In the genomic region with DNA sequence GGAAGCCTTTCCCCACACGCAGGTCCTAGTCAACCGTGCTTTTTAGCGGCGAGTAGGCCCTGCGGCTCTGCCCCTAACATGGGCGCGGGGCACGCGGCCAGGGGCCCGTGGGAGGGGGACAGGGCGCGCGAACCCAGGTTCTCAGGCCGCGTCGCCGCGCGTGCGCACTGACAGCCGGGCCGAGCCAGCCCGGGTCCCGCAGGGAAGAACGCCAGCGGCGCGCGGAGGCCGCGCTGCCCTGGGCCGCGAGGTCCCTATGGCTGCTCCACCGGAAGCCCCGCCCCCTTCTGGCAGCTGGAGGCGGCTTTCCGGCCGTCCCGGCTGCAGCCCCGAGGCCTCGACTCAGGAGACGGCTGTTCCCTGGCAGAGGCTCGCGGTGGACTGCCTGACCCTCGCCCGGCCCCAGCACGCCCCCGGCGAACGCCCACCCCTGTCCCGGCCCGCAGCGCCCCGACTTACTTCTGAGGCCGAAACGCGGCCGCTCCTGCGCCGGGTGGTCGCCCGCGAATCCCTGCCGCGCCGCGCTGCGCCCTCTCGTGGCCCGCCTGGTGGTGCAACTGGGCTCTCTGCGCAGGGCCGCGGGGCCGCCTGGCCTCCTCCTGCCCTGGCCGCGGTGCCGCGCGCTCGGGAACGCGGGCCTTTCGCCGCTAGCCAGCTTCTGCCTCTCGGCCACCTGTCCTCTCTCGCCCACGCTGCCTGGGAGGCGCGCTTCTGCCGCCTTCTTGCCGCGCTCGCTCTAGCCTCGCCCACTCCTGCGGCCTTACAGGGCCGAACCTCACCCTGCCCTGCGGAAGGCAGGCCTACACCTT, we compare ENCODE assay signal across 8 cellular contexts. TPM values are rescaled to one million over a fixed set of nuclear protein-coding genes. Genes with fewer than 3 reads are reported as not detected.
DNase-seq lines count a peak whose midpoint lies in the region; ATAC-seq and TF ChIP-seq lines count a peak whose summit lies in the region.

No MANE protein-coding gene starts in this region.

- intact Hi-C loops in ovary (cut with DNase I) = no loop called here

- 1 to 2% (median 2%) methylated on average over 86 to 97 of the region's 97 CpGs for WGBS in ovary, 3 donors
- WGBS in thymus = 5% methylated on average over 97 of the region's 97 CpGs

- H3K9me3 Mint-ChIP-seq in activated naive CD8-positive, alpha-beta T cell (ENCODE audit: low read depth) = no peaks in the 10 kb centered on the region
- peaks cover 8% of the 10 kb centered on the region for H3K9me3 Mint-ChIP-seq in glutamatergic neuron (ENCODE audit: unreplicated experiment)

- TF ChIP-seq CTCF in GM12872 (IDR thresholded peaks at IDR 0.05; ENCODE audit: insufficient read depth, low read depth, low read length) (peak; percentile 70; the same call in 2 of the 3 replicates), glutamatergic neuron (IDR thresholded peaks at IDR 0.05; ENCODE audit: partially characterized antibody, unreplicated experiment) (peak; percentile 87), ovary (IDR thresholded peaks at IDR 0.05) (peak; percentile 97 to 99 (median 98))

- H3K9me3 ChIP-seq in ovary (no peaks in the 10 kb centered on the region), thymus (ENCODE audit: control insufficient read depth) (no peaks in the 10 kb centered on the region)

- H3K4me1 ChIP-seq in ovary (ENCODE audit: insufficient read depth) (no peaks in the 10 kb centered on the region), thymus (ENCODE audit: control insufficient read depth, insufficient read depth, low read length) (peaks cover 3% of the 10 kb centered on the region)

- no peaks in the 10 kb centered on the region for H3K27me3 ChIP-seq in ovary
- H3K27me3 ChIP-seq in thymus (ENCODE audit: control insufficient read depth, insufficient read depth) = no peaks in the 10 kb centered on the region

- peak overlapping the region; percentile 89 for H3K27ac Mint-ChIP-seq in activated naive CD8-positive, alpha-beta T cell
- H3K27ac Mint-ChIP-seq in glutamatergic neuron (ENCODE audit: unreplicated experiment) = peak overlapping the region; percentile 95

- H3K36me3 ChIP-seq in ovary = no peaks in the 10 kb centered on the region
- H3K36me3 ChIP-seq in thymus (ENCODE audit: control insufficient read depth, insufficient read depth) = no peaks in the 10 kb centered on the region

- H3K4me1 Mint-ChIP-seq in activated naive CD8-positive, alpha-beta T cell (ENCODE audit: low read depth) = peaks cover 33% of the 10 kb centered on the region
- peaks cover 10% of the 10 kb centered on the region for H3K4me1 Mint-ChIP-seq in glutamatergic neuron (ENCODE audit: low read depth, unreplicated experiment)

- H3K27me3 Mint-ChIP-seq in activated naive CD8-positive, alpha-beta T cell = no peaks in the 10 kb centered on the region
- peaks cover 11% of the 10 kb centered on the region for H3K27me3 Mint-ChIP-seq in glutamatergic neuron (ENCODE audit: unreplicated experiment)

- TF ChIP-seq POLR2A in ovary (IDR thresholded peaks at IDR 0.05) = peak; percentile 8

- peak; percentile 82 for DNase-seq in NCI-H1092 (lab: John Stamatoyannopoulos, UW)
- peak; percentile 94 for DNase-seq in glutamatergic neuron
- peak; percentile 94 to 97 (median 96) for DNase-seq in ovary

- peak overlapping the region; percentile 74 for H3K4me3 ChIP-seq in ovary
- H3K4me3 ChIP-seq in thymus (ENCODE audit: low read length) = peak overlapping the region; percentile 87

- H3K36me3 Mint-ChIP-seq in activated naive CD8-positive, alpha-beta T cell = no peaks in the 10 kb centered on the region
- H3K36me3 Mint-ChIP-seq in glutamatergic neuron (ENCODE audit: unreplicated experiment) = peaks cover 5% of the 10 kb centered on the region

- no peak for TF ChIP-seq EP300 in ovary (IDR thresholded peaks at IDR 0.05)

- H3K27ac ChIP-seq in ovary (peak overlapping the region; percentile 83 to 84), thymus (ENCODE audit: low read depth) (peak overlapping the region; percentile 86)

- peak; percentile 87 for ATAC-seq in HG02623 (IDR thresholded peaks at IDR 0.05; ENCODE audit: unreplicated experiment)
- peak; percentile 97 for ATAC-seq in SK-N-SH treated with all-trans-retinoic acid at 6 μM for 48 hours

- H3K4me3 Mint-ChIP-seq in activated naive CD8-positive, alpha-beta T cell = peak overlapping the region; percentile 88
- peak overlapping the region; percentile 92 for H3K4me3 Mint-ChIP-seq in glutamatergic neuron (ENCODE audit: unreplicated experiment)

TF ChIP-seq in SK-N-SH treated with all-trans-retinoic acid at 6 μM for 48 hours, 23 proteins besides CTCF, POLR2A, EP300 and RAD21:
- 0 out of 2 replicates have a peak, but pooled peaks have one; percentile 30 for TF ChIP-seq ZNF565 (CRISPR knock-in tag; conservative IDR thresholded peaks at IDR 0.05; ENCODE audit: low read depth)
- peak; percentile 23; the same call in 1 of the 2 replicates for TF ChIP-seq SNAI2 (CRISPR knock-in tag; IDR thresholded peaks at IDR 0.05)
- TF ChIP-seq TCF4 (CRISPR knock-in tag; IDR thresholded peaks at IDR 0.05; ENCODE audit: borderline replicate concordance) = no peak
- TF ChIP-seq, protein P1, sequence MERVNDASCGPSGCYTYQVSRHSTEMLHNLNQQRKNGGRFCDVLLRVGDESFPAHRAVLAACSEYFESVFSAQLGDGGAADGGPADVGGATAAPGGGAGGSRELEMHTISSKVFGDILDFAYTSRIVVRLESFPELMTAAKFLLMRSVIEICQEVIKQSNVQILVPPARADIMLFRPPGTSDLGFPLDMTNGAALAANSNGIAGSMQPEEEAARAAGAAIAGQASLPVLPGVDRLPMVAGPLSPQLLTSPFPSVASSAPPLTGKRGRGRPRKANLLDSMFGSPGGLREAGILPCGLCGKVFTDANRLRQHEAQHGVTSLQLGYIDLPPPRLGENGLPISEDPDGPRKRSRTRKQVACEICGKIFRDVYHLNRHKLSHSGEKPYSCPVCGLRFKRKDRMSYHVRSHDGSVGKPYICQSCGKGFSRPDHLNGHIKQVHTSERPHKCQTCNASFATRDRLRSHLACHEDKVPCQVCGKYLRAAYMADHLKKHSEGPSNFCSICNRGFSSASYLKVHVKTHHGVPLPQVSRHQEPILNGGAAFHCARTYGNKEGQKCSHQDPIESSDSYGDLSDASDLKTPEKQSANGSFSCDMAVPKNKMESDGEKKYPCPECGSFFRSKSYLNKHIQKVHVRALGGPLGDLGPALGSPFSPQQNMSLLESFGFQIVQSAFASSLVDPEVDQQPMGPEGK (CRISPR knock-in tag; IDR thresholded peaks at IDR 0.05; ENCODE audit: borderline replicate concordance) = no peak
- TF ChIP-seq ARNTL (CRISPR knock-in tag; IDR thresholded peaks at IDR 0.05; ENCODE audit: borderline replicate concordance, low read depth) = no peak
- TF ChIP-seq, protein P2, sequence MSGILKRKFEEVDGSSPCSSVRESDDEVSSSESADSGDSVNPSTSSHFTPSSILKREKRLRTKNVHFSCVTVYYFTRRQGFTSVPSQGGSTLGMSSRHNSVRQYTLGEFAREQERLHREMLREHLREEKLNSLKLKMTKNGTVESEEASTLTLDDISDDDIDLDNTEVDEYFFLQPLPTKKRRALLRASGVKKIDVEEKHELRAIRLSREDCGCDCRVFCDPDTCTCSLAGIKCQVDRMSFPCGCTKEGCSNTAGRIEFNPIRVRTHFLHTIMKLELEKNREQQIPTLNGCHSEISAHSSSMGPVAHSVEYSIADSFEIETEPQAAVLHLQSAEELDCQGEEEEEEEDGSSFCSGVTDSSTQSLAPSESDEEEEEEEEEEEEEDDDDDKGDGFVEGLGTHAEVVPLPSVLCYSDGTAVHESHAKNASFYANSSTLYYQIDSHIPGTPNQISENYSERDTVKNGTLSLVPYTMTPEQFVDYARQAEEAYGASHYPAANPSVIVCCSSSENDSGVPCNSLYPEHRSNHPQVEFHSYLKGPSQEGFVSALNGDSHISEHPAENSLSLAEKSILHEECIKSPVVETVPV (CRISPR knock-in tag; IDR thresholded peaks at IDR 0.05) = no peak
- 0 out of 2 replicates have a peak, but pooled peaks have one; percentile 74 for TF ChIP-seq CSDC2 (CRISPR knock-in tag; IDR thresholded peaks at IDR 0.05)
- no peak for TF ChIP-seq TOX (CRISPR knock-in tag; IDR thresholded peaks at IDR 0.05; ENCODE audit: borderline replicate concordance)
- TF ChIP-seq, protein P3, sequence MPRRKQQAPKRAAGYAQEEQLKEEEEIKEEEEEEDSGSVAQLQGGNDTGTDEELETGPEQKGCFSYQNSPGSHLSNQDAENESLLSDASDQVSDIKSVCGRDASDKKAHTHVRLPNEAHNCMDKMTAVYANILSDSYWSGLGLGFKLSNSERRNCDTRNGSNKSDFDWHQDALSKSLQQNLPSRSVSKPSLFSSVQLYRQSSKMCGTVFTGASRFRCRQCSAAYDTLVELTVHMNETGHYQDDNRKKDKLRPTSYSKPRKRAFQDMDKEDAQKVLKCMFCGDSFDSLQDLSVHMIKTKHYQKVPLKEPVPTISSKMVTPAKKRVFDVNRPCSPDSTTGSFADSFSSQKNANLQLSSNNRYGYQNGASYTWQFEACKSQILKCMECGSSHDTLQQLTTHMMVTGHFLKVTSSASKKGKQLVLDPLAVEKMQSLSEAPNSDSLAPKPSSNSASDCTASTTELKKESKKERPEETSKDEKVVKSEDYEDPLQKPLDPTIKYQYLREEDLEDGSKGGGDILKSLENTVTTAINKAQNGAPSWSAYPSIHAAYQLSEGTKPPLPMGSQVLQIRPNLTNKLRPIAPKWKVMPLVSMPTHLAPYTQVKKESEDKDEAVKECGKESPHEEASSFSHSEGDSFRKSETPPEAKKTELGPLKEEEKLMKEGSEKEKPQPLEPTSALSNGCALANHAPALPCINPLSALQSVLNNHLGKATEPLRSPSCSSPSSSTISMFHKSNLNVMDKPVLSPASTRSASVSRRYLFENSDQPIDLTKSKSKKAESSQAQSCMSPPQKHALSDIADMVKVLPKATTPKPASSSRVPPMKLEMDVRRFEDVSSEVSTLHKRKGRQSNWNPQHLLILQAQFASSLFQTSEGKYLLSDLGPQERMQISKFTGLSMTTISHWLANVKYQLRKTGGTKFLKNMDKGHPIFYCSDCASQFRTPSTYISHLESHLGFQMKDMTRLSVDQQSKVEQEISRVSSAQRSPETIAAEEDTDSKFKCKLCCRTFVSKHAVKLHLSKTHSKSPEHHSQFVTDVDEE (CRISPR knock-in tag; IDR thresholded peaks at IDR 0.05) = no peak; the same call in 1 of the 2 replicates

RNA-seq across cellular contexts. Expression of a gene that starts 16.6 kb away (rescaled TPM):
- total RNA-seq in glutamatergic neuron (ENCODE audit: unreplicated experiment) (not detected), ovary (not detected)
- polyA plus RNA-seq in ovary (not detected), thymus (0.16 TPM)

RNA-seq across cellular contexts. Expression of a gene that starts 23.4 kb away (rescaled TPM):
- total RNA-seq in glutamatergic neuron (ENCODE audit: unreplicated experiment) = 15.9 TPM
- 10 to 100 TPM in 6 of 7 donors, 1 to 10 TPM in 1; 8.8 to 20.3 (median 12.6) TPM for total RNA-seq in ovary
- polyA plus RNA-seq in ovary = 10 to 100 TPM in 1 of 2 donors, 1 to 10 TPM in 1; 4.0 to 12.4 TPM
- polyA plus RNA-seq in thymus = 4.6 TPM

Comparison
In these comparisons a context has a peak if more than half of its experiments do, and no peak if none do; other contexts are left out.
1. Peak in every context shown above with its lines: DNase-seq, ATAC-seq, H3K4me3 ChIP-seq and H3K27ac ChIP-seq.